ENCODE assay signal across 17 cellular contexts in the genomic region with DNA sequence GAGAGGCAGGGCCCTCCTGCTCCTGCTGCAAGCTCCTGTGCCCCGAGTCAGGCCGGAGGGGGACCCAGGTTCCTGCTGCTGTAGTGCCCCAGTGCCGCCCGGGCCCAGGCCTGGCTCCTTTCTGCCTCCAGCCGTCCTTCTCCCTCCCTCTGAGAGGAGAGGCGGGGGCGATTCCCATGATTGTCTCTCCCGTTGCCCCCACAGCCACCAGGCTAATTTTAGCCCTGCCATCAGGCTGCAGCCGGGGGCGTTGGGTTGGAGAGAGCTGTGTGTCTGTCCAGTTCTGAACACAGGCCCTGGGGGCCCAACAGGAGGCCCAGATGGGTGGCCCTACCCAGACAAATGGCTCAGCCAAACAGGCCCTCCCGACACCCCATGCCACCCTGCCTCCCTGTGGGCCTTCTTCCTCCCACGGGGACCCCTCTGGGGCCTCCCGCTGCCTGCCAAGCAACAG.
"Had no signal": no experiment of that assay in that cellular context is flagged by ENCODE, and none has a peak within 500 bp of the region (broad histone marks: within the 10 kb centered on the region; RNA-seq: fewer than 3 reads in every experiment).

No MANE protein-coding gene starts in this region.

- H3K27ac ChIP-seq: breast epithelium, gastrocnemius medialis, transverse colon had no signal

- H3K9me3 ChIP-seq: breast epithelium, gastrocnemius medialis, transverse colon had no signal

- FAIRE-seq: islet of Langerhans had no signal

- H3K9me3 Mint-ChIP-seq: activated naive CD4-positive, alpha-beta T cell treated with anti-CD3 and anti-CD28 coated beads for 36 hours; activated naive CD8-positive, alpha-beta T cell treated with anti-CD3 and anti-CD28 coated beads, Interleukin-2, amount 50 U/mL, for 24 hours; nephron; stimulated activated naive B cell treated with anti-CD40 and anti-IgM and Interleukin-4, amounts not matched to agents 10 μg/mL and 1 μg/mL and 100 μg/mL, for 72 hours had no signal

- H3K4me1 Mint-ChIP-seq: activated naive CD8-positive, alpha-beta T cell treated with anti-CD3 and anti-CD28 coated beads, Interleukin-2, amount 50 U/mL, for 24 hours had no signal

- H3K27me3 ChIP-seq: breast epithelium, gastrocnemius medialis, transverse colon had no signal

- ATAC-seq: activated naive CD8-positive, alpha-beta T cell treated with anti-CD3 and anti-CD28 coated beads, Interleukin-2, amount 50 U/mL, for 24 hours; gastrocnemius medialis; left lobe of liver; SK-N-SH treated with all-trans-retinoic acid at 6 μM for 48 hours; stimulated activated naive B cell treated with anti-CD40 and anti-IgM and Interleukin-4, amounts not matched to agents 10 μg/mL and 1 μg/mL and 100 μg/mL, for 72 hours had no signal

- H3K36me3 ChIP-seq: breast epithelium, gastrocnemius medialis, transverse colon had no signal

- DNase-seq: activated CD4-positive, CD25-positive, alpha-beta regulatory T cell treated with anti-CD3 and anti-CD28 coated beads, Interleukin-2, amount 50 U/mL, for 72 hours; activated naive CD4-positive, alpha-beta T cell treated with anti-CD3 and anti-CD28 coated beads for 36 hours; activated naive CD8-positive, alpha-beta T cell treated with anti-CD3 and anti-CD28 coated beads, Interleukin-2, amount 50 U/mL, for 24 hours; activated T-cell treated with anti-CD3 and anti-CD28 coated beads for 4 hours; dermis blood vessel endothelial cell; gastrocnemius medialis; stimulated activated CD4-positive, alpha-beta T cell treated with anti-CD3 and anti-CD28 coated beads, Interleukin-15, amount 100 ng/mL, for 24 hours; stimulated activated CD4-positive, alpha-beta T cell treated with anti-CD3 and anti-CD28 coated beads, Interleukin-4, amount 100 ng/mL, for 1 hour; stimulated activated naive B cell treated with anti-CD40 and anti-IgM and Interleukin-4, amounts not matched to agents 10 μg/mL and 1 μg/mL and 100 μg/mL, for 72 hours; T-helper 1 cell; T1000; transverse colon had no signal

- H3K36me3 Mint-ChIP-seq: stimulated activated naive B cell treated with anti-CD40 and anti-IgM and Interleukin-4, amounts not matched to agents 10 μg/mL and 1 μg/mL and 100 μg/mL, for 72 hours had no signal

- H3K4me3 ChIP-seq: breast epithelium, gastrocnemius medialis, transverse colon had no signal

- H3K27ac Mint-ChIP-seq: activated naive CD4-positive, alpha-beta T cell treated with anti-CD3 and anti-CD28 coated beads for 36 hours; activated naive CD8-positive, alpha-beta T cell treated with anti-CD3 and anti-CD28 coated beads, Interleukin-2, amount 50 U/mL, for 24 hours; stimulated activated naive B cell treated with anti-CD40 and anti-IgM and Interleukin-4, amounts not matched to agents 10 μg/mL and 1 μg/mL and 100 μg/mL, for 72 hours had no signal

- H3K27me3 Mint-ChIP-seq: activated naive CD8-positive, alpha-beta T cell treated with anti-CD3 and anti-CD28 coated beads, Interleukin-2, amount 50 U/mL, for 24 hours had no signal

- H3K4me1 ChIP-seq: breast epithelium, gastrocnemius medialis had no signal

- H3K4me3 Mint-ChIP-seq: activated naive CD4-positive, alpha-beta T cell treated with anti-CD3 and anti-CD28 coated beads for 36 hours; activated naive CD8-positive, alpha-beta T cell treated with anti-CD3 and anti-CD28 coated beads, Interleukin-2, amount 50 U/mL, for 24 hours; stimulated activated naive B cell treated with anti-CD40 and anti-IgM and Interleukin-4, amounts not matched to agents 10 μg/mL and 1 μg/mL and 100 μg/mL, for 72 hours had no signal
